35 cellular contexts compared by ENCODE assay signal in genomic region chr9:30944741-30945280, GRCh38.
"Had no signal": no experiment of that assay in that cellular context is flagged by ENCODE, and none has a peak within 500 bp of the region (broad histone marks: within the 10 kb centered on the region; RNA-seq: fewer than 3 reads in every experiment).

No MANE protein-coding gene starts in this region.

- ATAC-seq: activated CD8-positive, alpha-beta memory T cell treated with anti-CD3 and anti-CD28 coated beads, Interleukin-2, amount 10 ng/mL, durations not matched to agents 7 days and 5 days; body of pancreas; Right ventricle myocardium inferior; SK-N-SH treated with all-trans-retinoic acid at 6 μM for 48 hours; T-cell had no signal

- H3K27ac Mint-ChIP-seq: activated B cell treated with CpG ODN at 0.5 μM for 24 hours; activated CD4-positive, alpha-beta memory T cell treated with anti-CD3 and anti-CD28 coated beads for 36 hours; activated CD8-positive, alpha-beta memory T cell treated with anti-CD3 and anti-CD28 coated beads, Interleukin-2, amount 10 ng/mL, durations not matched to agents 7 days and 5 days; activated naive CD4-positive, alpha-beta T cell treated with anti-CD3 and anti-CD28 coated beads, Interleukin-2, amount 50 U/mL, for 24 hours; activated naive CD8-positive, alpha-beta T cell treated with anti-CD3 and anti-CD28 coated beads, Interleukin-2, amount 10 ng/mL, durations not matched to agents 7 days and 5 days; T-cell had no signal

- H3K4me3 ChIP-seq: body of pancreas, breast epithelium, PC-9 had no signal

- H3K27ac ChIP-seq: body of pancreas, breast epithelium, KMS-11, PC-9, RWPE1, VCaP had no signal

- H3K9me3 ChIP-seq: body of pancreas had no signal

- H3K4me1 Mint-ChIP-seq: activated B cell treated with CpG ODN at 0.5 μM for 24 hours; activated CD8-positive, alpha-beta memory T cell treated with anti-CD3 and anti-CD28 coated beads, Interleukin-2, amount 10 ng/mL, durations not matched to agents 7 days and 5 days; activated naive CD4-positive, alpha-beta T cell treated with anti-CD3 and anti-CD28 coated beads, Interleukin-2, amount 50 U/mL, for 24 hours; activated naive CD8-positive, alpha-beta T cell treated with anti-CD3 and anti-CD28 coated beads, Interleukin-2, amount 10 ng/mL, durations not matched to agents 7 days and 5 days; T-cell had no signal

- H3K27me3 Mint-ChIP-seq: activated B cell treated with CpG ODN at 0.5 μM for 24 hours; activated CD4-positive, alpha-beta memory T cell treated with anti-CD3 and anti-CD28 coated beads for 36 hours; activated CD8-positive, alpha-beta memory T cell treated with anti-CD3 and anti-CD28 coated beads, Interleukin-2, amount 10 ng/mL, durations not matched to agents 7 days and 5 days; activated naive CD4-positive, alpha-beta T cell treated with anti-CD3 and anti-CD28 coated beads, Interleukin-2, amount 50 U/mL, for 24 hours; activated naive CD8-positive, alpha-beta T cell treated with anti-CD3 and anti-CD28 coated beads, Interleukin-2, amount 10 ng/mL, durations not matched to agents 7 days and 5 days; T-cell had no signal

- H2AFZ ChIP-seq: PC-9 had no signal

- H3K4me1 ChIP-seq: body of pancreas, breast epithelium had no signal

- H3K27me3 ChIP-seq: body of pancreas, breast epithelium had no signal

- DNase-seq: activated B cell treated with CpG ODN at 0.5 μM for 24 hours; activated CD4-positive, alpha-beta memory T cell treated with anti-CD3 and anti-CD28 coated beads for 36 hours; activated CD4-positive, alpha-beta T cell treated with anti-CD3 and anti-CD28 coated beads for 4 hours; activated CD4-positive, alpha-beta T cell treated with anti-CD3 and anti-CD28 coated beads, Interleukin-2, amount 50 U/mL, for 1 hour; activated CD4-positive, CD25-positive, alpha-beta regulatory T cell treated with anti-CD3 and anti-CD28 coated beads, Interleukin-2, amount 50 U/mL, for 72 hours; activated CD8-positive, alpha-beta memory T cell treated with anti-CD3 and anti-CD28 coated beads for 24 hours; activated CD8-positive, alpha-beta memory T cell treated with anti-CD3 and anti-CD28 coated beads, Interleukin-2, amount 10 ng/mL, durations not matched to agents 7 days and 5 days; activated CD8-positive, alpha-beta memory T cell treated with anti-CD3 and anti-CD28 coated beads, Interleukin-2, amount 50 U/mL, for 48 hours; activated effector memory CD4-positive, alpha-beta T cell treated with Interleukin-2 at 50 U/mL for 16 hours; activated T-cell treated with anti-CD3 and anti-CD28 coated beads, Interleukin-2, amount 50 U/mL, for 48 hours; body of pancreas; caudate nucleus; MM.1S; MV-4-11; NCI-H1092; NCI-H1436 treated with DMSO at 0.1 percent for 48 hours; NCI-H1694 treated with DMSO at 0.1 percent for 48 hours; NCI-H2029; NCI-H510A; NCI-H526; NCI-H748 treated with DMSO at 0.1 percent for 48 hours; PC-9; SIG-M5; T-cell; T-helper 2 cell; T-helper 9 cell had no signal

- H3K36me3 Mint-ChIP-seq: activated CD4-positive, alpha-beta memory T cell treated with anti-CD3 and anti-CD28 coated beads for 36 hours; activated CD8-positive, alpha-beta memory T cell treated with anti-CD3 and anti-CD28 coated beads, Interleukin-2, amount 10 ng/mL, durations not matched to agents 7 days and 5 days; activated naive CD4-positive, alpha-beta T cell treated with anti-CD3 and anti-CD28 coated beads, Interleukin-2, amount 50 U/mL, for 24 hours; activated naive CD8-positive, alpha-beta T cell treated with anti-CD3 and anti-CD28 coated beads, Interleukin-2, amount 10 ng/mL, durations not matched to agents 7 days and 5 days; T-cell had no signal

- H3K9ac ChIP-seq: KMS-11 had no signal

- FAIRE-seq: astrocyte had no signal

- H3K4me3 Mint-ChIP-seq: activated B cell treated with CpG ODN at 0.5 μM for 24 hours; activated CD4-positive, alpha-beta memory T cell treated with anti-CD3 and anti-CD28 coated beads for 36 hours; activated CD8-positive, alpha-beta memory T cell treated with anti-CD3 and anti-CD28 coated beads, Interleukin-2, amount 10 ng/mL, durations not matched to agents 7 days and 5 days; activated naive CD4-positive, alpha-beta T cell treated with anti-CD3 and anti-CD28 coated beads, Interleukin-2, amount 50 U/mL, for 24 hours; activated naive CD8-positive, alpha-beta T cell treated with anti-CD3 and anti-CD28 coated beads, Interleukin-2, amount 10 ng/mL, durations not matched to agents 7 days and 5 days; T-cell had no signal

- H3K4me2 ChIP-seq: KMS-11, PC-9 had no signal
